In genomic region chr10:27568196-27569175, GRCh38 we compare ENCODE assay signal across 13 cellular contexts.
DNase-seq lines count a peak whose midpoint lies in the region; ATAC-seq and TF ChIP-seq lines count a peak whose summit lies in the region.
"Had no signal": no experiment of that assay in that cellular context is flagged by ENCODE, and none has a peak within 500 bp of the region (broad histone marks: within the 10 kb centered on the region; RNA-seq: fewer than 3 reads in every experiment).

No MANE protein-coding gene starts in this region.

- no peaks in the 10 kb centered on the region for H3K36me3 Mint-ChIP-seq in CD14-positive monocyte
- no peaks in the 10 kb centered on the region for H3K36me3 Mint-ChIP-seq in T-helper 2 cell treated with Interferon-gamma antibody and Interleukin-4, amounts not matched to agents 5 μg/mL and 100 μg/mL, for 36 hours (ENCODE audit: low read depth)

- ATAC-seq in GM18498 (IDR thresholded peaks at IDR 0.05; ENCODE audit: unreplicated experiment) (peak; percentile 50), GM18502 (IDR thresholded peaks at IDR 0.05; ENCODE audit: poor library complexity, unreplicated experiment) (no peak)

- intact Hi-C loops in CD14-positive monocyte (cut with micrococcal nuclease) = no loop called here

- peaks cover 43% of the 10 kb centered on the region for H3K4me1 Mint-ChIP-seq in CD14-positive monocyte
- peaks cover 25% of the 10 kb centered on the region for H3K4me1 Mint-ChIP-seq in T-helper 2 cell treated with Interferon-gamma antibody and Interleukin-4, amounts not matched to agents 5 μg/mL and 100 μg/mL, for 36 hours (ENCODE audit: low read depth)

- peaks cover 0 to 10% (median 4%) of the 10 kb centered on the region in 7 donors for H3K9me3 Mint-ChIP-seq in CD14-positive monocyte
- H3K9me3 Mint-ChIP-seq in T-helper 2 cell treated with Interferon-gamma antibody and Interleukin-4, amounts not matched to agents 5 μg/mL and 100 μg/mL, for 36 hours = no peaks in the 10 kb centered on the region
- H3K9me3 Mint-ChIP-seq: memory B cell had no signal

- peak overlapping the region in 1 of 2 donors; percentile 19 for H3K4me3 Mint-ChIP-seq in CD14-positive monocyte
- peak overlapping the region; percentile 22 for H3K4me3 Mint-ChIP-seq in T-helper 2 cell treated with Interferon-gamma antibody and Interleukin-4, amounts not matched to agents 5 μg/mL and 100 μg/mL, for 36 hours
- H3K4me3 Mint-ChIP-seq: activated naive CD8-positive, alpha-beta T cell treated with anti-CD3 and anti-CD28 coated beads for 36 hours; memory B cell had no signal

- DNase-seq in CD14-positive monocyte (ENCODE audit: low spot score) = no peak
- DNase-seq in T-helper 2 cell treated with Interferon-gamma antibody and Interleukin-4, amounts not matched to agents 5 μg/mL and 100 μg/mL, for 36 hours (ENCODE audit: low spot score) = no peak
- DNase-seq in myocyte (ENCODE audit: low read depth) = peak; percentile 4
- no peak for DNase-seq in NCI-H1930 (lab: John Stamatoyannopoulos, UW)
- DNase-seq in GM13977 (ENCODE audit: low spot score) = no peak
- DNase-seq: activated CD8-positive, alpha-beta memory T cell treated with anti-CD3 and anti-CD28 coated beads, Interleukin-2, amount 50 U/mL, for 48 hours; activated naive CD8-positive, alpha-beta T cell treated with anti-CD3 and anti-CD28 coated beads for 36 hours; NCI-H2029 treated with DMSO at 0.1 percent for 48 hours; NCI-H524; stimulated activated naive CD4-positive, alpha-beta T cell had no signal

- H3K27ac Mint-ChIP-seq in CD14-positive monocyte = peak overlapping the region in 4 of 7 donors; percentile 22 to 79 (median 41)
- no peak overlapping the region for H3K27ac Mint-ChIP-seq in T-helper 2 cell treated with Interferon-gamma antibody and Interleukin-4, amounts not matched to agents 5 μg/mL and 100 μg/mL, for 36 hours
- H3K27ac Mint-ChIP-seq: activated naive CD8-positive, alpha-beta T cell treated with anti-CD3 and anti-CD28 coated beads for 36 hours; memory B cell had no signal

- peaks cover 0 to 2% (median 0%) of the 10 kb centered on the region in 3 donors for H3K27me3 Mint-ChIP-seq in CD14-positive monocyte (ENCODE audit: low read depth in 3 of 3)
- peaks cover 8% of the 10 kb centered on the region for H3K27me3 Mint-ChIP-seq in T-helper 2 cell treated with Interferon-gamma antibody and Interleukin-4, amounts not matched to agents 5 μg/mL and 100 μg/mL, for 36 hours (ENCODE audit: low read depth)
- H3K27me3 Mint-ChIP-seq: activated naive CD8-positive, alpha-beta T cell treated with anti-CD3 and anti-CD28 coated beads for 36 hours had no signal

- no peak for TF ChIP-seq CTCF in CD14-positive monocyte (IDR thresholded peaks at IDR 0.05)
- TF ChIP-seq CTCF in GM13977 (IDR thresholded peaks at IDR 0.05; ENCODE audit: extremely low read depth, insufficient read depth, missing control alignments) = no peak

- in situ Hi-C loops in GM13977 (cut with MboI; ENCODE audit: low pct_unique_long_range_greater_than_20kb, low sequenced_read_pairs, unreplicated experiment) = no loop called here
